In the genomic region with DNA sequence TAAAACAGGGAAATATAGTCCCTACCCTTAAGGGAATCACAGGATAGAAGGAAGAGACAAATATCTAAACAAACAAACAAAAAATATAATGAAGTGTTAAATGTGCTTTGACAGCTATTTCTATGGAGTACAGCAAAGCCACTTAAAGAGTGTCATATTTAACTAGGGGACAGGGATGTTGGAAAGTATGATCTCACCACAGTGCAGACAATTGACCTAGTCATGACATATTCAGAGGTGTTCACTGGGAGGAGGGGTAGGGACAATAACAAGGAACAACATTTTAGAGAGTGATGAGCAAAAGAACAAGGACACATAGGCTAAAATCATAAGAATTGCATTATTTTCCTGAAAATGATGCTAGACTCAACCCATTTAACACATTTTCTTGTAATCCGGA, we compare ENCODE assay signal across 21 cellular contexts.
A peak's percentile ranks its signal among the peaks of the same experiment; 100 is the strongest.
DNase-seq lines count a peak whose midpoint lies in the region; ATAC-seq and TF ChIP-seq lines count a peak whose summit lies in the region.
"Had no signal": no experiment of that assay in that cellular context is flagged by ENCODE, and none has a peak within 500 bp of the region (broad histone marks: within the 10 kb centered on the region; RNA-seq: fewer than 3 reads in every experiment).

No MANE protein-coding gene starts in this region.

- H3K4me1 ChIP-seq in esophagus muscularis mucosa = no peaks in the 10 kb centered on the region
- H3K4me1 ChIP-seq: BLaER1, Caco-2 had no signal

- intact Hi-C loops in esophagus muscularis mucosa (cut with DNase I) = no loop called here

- H3K27ac ChIP-seq in esophagus muscularis mucosa (replicated peaks in 1 of 4) = no peak overlapping the region
- no peak overlapping the region for H3K27ac ChIP-seq in brain microvascular endothelial cell
- H3K27ac ChIP-seq: 22Rv1, BLaER1, C4-2B had no signal

- TF ChIP-seq EP300 in esophagus muscularis mucosa (IDR thresholded peaks at IDR 0.05) = no peak

- TF ChIP-seq POLR2A in esophagus muscularis mucosa (IDR thresholded peaks at IDR 0.05; ENCODE audit: low read depth) = no peak

- DNase-seq in DMS153 (lab: John Stamatoyannopoulos, UW) (peak; percentile 63), DMS153 treated with DMSO at 0.1 percent for 48 hours (lab: John Stamatoyannopoulos, UW; ENCODE audit: unreplicated experiment) (no peak), NCI-H510A (lab: John Stamatoyannopoulos, UW) (peak; percentile 47), SHP77 (lab: John Stamatoyannopoulos, UW) (peak; percentile 36 to 38), esophagus muscularis mucosa (ENCODE audit: extremely low spot score) (peak; percentile 2), brain microvascular endothelial cell (no peak)
- DNase-seq: Caco-2; CD4-positive, CD25-positive, alpha-beta regulatory T cell; CD8-positive, alpha-beta T cell; DMS79; EL; GDM1; H9 had no signal

- H3K36me3 ChIP-seq in esophagus muscularis mucosa = no peaks in the 10 kb centered on the region
- no peaks in the 10 kb centered on the region for H3K36me3 ChIP-seq in brain microvascular endothelial cell (replicated peaks)
- H3K36me3 ChIP-seq: BLaER1 had no signal

- WGBS in esophagus muscularis mucosa = 93% methylated on average over 1 of the region's 1 CpG

- TF ChIP-seq CTCF in esophagus muscularis mucosa (IDR thresholded peaks at IDR 0.05) = no peak
- no peak for TF ChIP-seq CTCF in brain microvascular endothelial cell (IDR thresholded peaks at IDR 0.05; ENCODE audit: low read depth, low read length, missing control alignments)

- in situ Hi-C loops in brain microvascular endothelial cell (cut with HindIII; ENCODE audit: low pct_ligation_motif_present, low sequenced_read_pairs) = no loop called here

- H3K9me3 ChIP-seq in esophagus muscularis mucosa = peaks cover 0 to 23% (median 6%) of the 10 kb centered on the region in 4 donors
- H3K9me3 ChIP-seq: BLaER1 had no signal

- ATAC-seq in HG02840 (IDR thresholded peaks at IDR 0.05; ENCODE audit: low FRiP score, unreplicated experiment) (no peak), GM21529 (IDR thresholded peaks at IDR 0.05; ENCODE audit: unreplicated experiment) (no peak)
- ATAC-seq: CD8-positive, alpha-beta T cell; GM12878; GM23338; HCT116 had no signal

- H3K27me3 ChIP-seq in esophagus muscularis mucosa (no peaks in the 10 kb centered on the region), brain microvascular endothelial cell (replicated peaks) (no peaks in the 10 kb centered on the region)
- H3K27me3 ChIP-seq: BLaER1 had no signal

- H3K4me3 ChIP-seq in esophagus muscularis mucosa (no peak overlapping the region), brain microvascular endothelial cell (ENCODE audit: low read depth, low read length) (no peak overlapping the region)
- H3K4me3 ChIP-seq: BLaER1, GM12878, GM23338 had no signal

Comparison
In these comparisons a context has a peak if more than half of its experiments do, and no peak if none do; other contexts are left out.
1. DNase-seq: peak in DMS153 (single experiment), NCI-H510A (single experiment), SHP77 (2 of 2) and esophagus muscularis mucosa (single experiment); none in DMS153 treated with DMSO at 0.1 percent for 48 hours (single experiment) and brain microvascular endothelial cell (single experiment).